Comparison of ENCODE assay signal across 21 cellular contexts in genomic region chr9:127989094-127989493, GRCh38. TPM values are rescaled to one million over a fixed set of nuclear protein-coding genes. Genes with fewer than 3 reads are reported as not detected.
DNase-seq lines count a peak whose midpoint lies in the region; ATAC-seq and TF ChIP-seq lines count a peak whose summit lies in the region.
"Had no signal": no experiment of that assay in that cellular context is flagged by ENCODE, and none has a peak within 500 bp of the region (broad histone marks: within the 10 kb centered on the region; RNA-seq: fewer than 3 reads in every experiment).

No MANE protein-coding gene starts in this region.

- H3K27me3 Mint-ChIP-seq in IgD-negative memory B cell = no peaks in the 10 kb centered on the region
- H3K27me3 Mint-ChIP-seq: activated T-cell treated with anti-CD3 and anti-CD28 coated beads, Interleukin-2, amount 50 U/mL, for 24 hours had no signal

- 91% methylated on average over 4 of the region's 4 CpGs for WGBS in mesenchymal stem cell
- 58 to 89% (median 69%) methylated on average over 4 of the region's 4 CpGs for WGBS in stomach, 5 donors

- intact Hi-C loops in colonic mucosa (cut with DNase I) (no loop called here), stomach (cut with DNase I; ENCODE audit: low total_unique reads) (loop anchor here (10.0 kb wide), 1 partner anchor 46 kb away; no protein-coding TSS in a partner anchor)

- no peak overlapping the region for H2BK5ac ChIP-seq in mesenchymal stem cell (ENCODE audit: low read depth, low read length, poor library complexity, severe bottlenecking)

- H3K27ac Mint-ChIP-seq in IgD-negative memory B cell = peak overlapping the region; percentile 66 to 99 (median 85)
- H3K27ac Mint-ChIP-seq: activated T-cell treated with anti-CD3 and anti-CD28 coated beads, Interleukin-2, amount 50 U/mL, for 24 hours had no signal

- H3K9me3 ChIP-seq in colonic mucosa (no peaks in the 10 kb centered on the region), mesenchymal stem cell (ENCODE audit: control insufficient read depth, low read length) (no peaks in the 10 kb centered on the region), stomach (no peaks in the 10 kb centered on the region)
- H3K9me3 ChIP-seq: neutrophil, upper lobe of right lung had no signal

- TF ChIP-seq CTCF in colonic mucosa (IDR thresholded peaks at IDR 0.05) (no peak), stomach (IDR thresholded peaks at IDR 0.05) (no peak)

- no peak overlapping the region for H3K18ac ChIP-seq in mesenchymal stem cell (ENCODE audit: low read depth in 1 of 2, low read length in 2 of 2)

- H3K27ac ChIP-seq in colonic mucosa (no peak overlapping the region), mesenchymal stem cell (ENCODE audit: low read length, poor library complexity, severe bottlenecking) (no peak overlapping the region), stomach (peak overlapping the region in 3 of 5 donors; percentile 20 to 85 (median 85))
- H3K27ac ChIP-seq: C4-2B, neutrophil, skin epidermis, upper lobe of right lung had no signal

- H3K4me3 Mint-ChIP-seq in IgD-negative memory B cell = no peak overlapping the region
- H3K4me3 Mint-ChIP-seq: activated T-cell treated with anti-CD3 and anti-CD28 coated beads, Interleukin-2, amount 50 U/mL, for 24 hours had no signal

- no peak overlapping the region for H4K8ac ChIP-seq in mesenchymal stem cell (ENCODE audit: low read length)

- H2AFZ ChIP-seq in mesenchymal stem cell (ENCODE audit: low read depth, low read length) = no peak overlapping the region

- H3K4me2 ChIP-seq in mesenchymal stem cell (ENCODE audit: low read length, poor library complexity, severe bottlenecking) = no peak overlapping the region

- no peaks in the 10 kb centered on the region for H3K27me3 ChIP-seq in colonic mucosa
- H3K27me3 ChIP-seq in mesenchymal stem cell (ENCODE audit: control insufficient read depth in 1 of 2, insufficient read depth in 1 of 2, low read length in 2 of 2) = peaks cover 0 to 5% of the 10 kb centered on the region in 2 experiments
- no peaks in the 10 kb centered on the region for H3K27me3 ChIP-seq in stomach
- H3K27me3 ChIP-seq: neutrophil, upper lobe of right lung had no signal

- no peaks in the 10 kb centered on the region for H3K9me3 Mint-ChIP-seq in IgD-negative memory B cell
- H3K9me3 Mint-ChIP-seq: activated T-cell treated with anti-CD3 and anti-CD28 coated beads, Interleukin-2, amount 50 U/mL, for 24 hours had no signal

- no peak overlapping the region for H3K23ac ChIP-seq in mesenchymal stem cell (ENCODE audit: low read length in 2 of 2)

- TF ChIP-seq POLR2A in stomach (IDR thresholded peaks at IDR 0.05) = no peak

- H3K4me3 ChIP-seq in colonic mucosa (no peak overlapping the region), mesenchymal stem cell (ENCODE audit: insufficient read depth in 1 of 2, low read depth in 1 of 2, low read length in 2 of 2) (no peak overlapping the region), stomach (no peak overlapping the region)
- H3K4me3 ChIP-seq: lung, skin epidermis, upper lobe of right lung had no signal

- ATAC-seq in HG02840 (IDR thresholded peaks at IDR 0.05; ENCODE audit: low FRiP score, unreplicated experiment) (no peak), HG03097 (IDR thresholded peaks at IDR 0.05; ENCODE audit: low FRiP score, unreplicated experiment) (no peak)
- ATAC-seq: SK-N-SH treated with all-trans-retinoic acid at 6 μM for 48 hours, upper lobe of right lung had no signal

- H3K36me3 Mint-ChIP-seq in IgD-negative memory B cell = peaks cover 2% of the 10 kb centered on the region

- H3K36me3 ChIP-seq in colonic mucosa (no peaks in the 10 kb centered on the region), mesenchymal stem cell (ENCODE audit: control insufficient read depth in 1 of 2, insufficient read depth in 2 of 2, low read depth in 1 of 2, low read length in 2 of 2) (no peaks in the 10 kb centered on the region), stomach (no peaks in the 10 kb centered on the region)
- H3K36me3 ChIP-seq: neutrophil, upper lobe of right lung had no signal

- H2BK15ac ChIP-seq in mesenchymal stem cell (ENCODE audit: low read depth, poor library complexity, severe bottlenecking) = peak overlapping the region; percentile 19

- TF ChIP-seq EP300 in stomach (IDR thresholded peaks at IDR 0.05) = no peak

- H3K4me1 Mint-ChIP-seq in IgD-negative memory B cell = peaks cover 24 to 42% (median 39%) of the 10 kb centered on the region in 3 donors

- DNase-seq in colonic mucosa = peak; percentile 40
- DNase-seq in mesenchymal stem cell = no peak
- no peak for DNase-seq in stomach
- DNase-seq in SIG-M5 (lab: John Stamatoyannopoulos, UW) = no peak
- DNase-seq: activated CD4-positive, alpha-beta T cell treated with anti-CD3 and anti-CD28 coated beads for 48 hours; activated gamma-delta T cell; activated T-cell treated with anti-CD3 and anti-CD28 coated beads, Interleukin-2, amount 50 U/mL, for 24 hours; HCEC 1CT; Karpas-422; NCI-H1436 treated with DMSO at 0.1 percent for 48 hours; NCI-H2107; NCI-H446; upper lobe of right lung had no signal

- H3K9ac ChIP-seq in colonic mucosa (ENCODE audit: low read depth in 2 of 2, low read length in 2 of 2) (no peak overlapping the region), mesenchymal stem cell (ENCODE audit: low read length) (no peak overlapping the region)

- no peak overlapping the region for H3K14ac ChIP-seq in mesenchymal stem cell (ENCODE audit: low read length in 2 of 2)

- H3K79me1 ChIP-seq in mesenchymal stem cell (replicated peaks; ENCODE audit: low read length, poor library complexity, severe bottlenecking) = no peaks in the 10 kb centered on the region

- H2BK120ac ChIP-seq in mesenchymal stem cell (ENCODE audit: low read depth, low read length) = no peak overlapping the region

- H3K4ac ChIP-seq in mesenchymal stem cell (ENCODE audit: low read depth in 1 of 2, low read length in 2 of 2) = no peak overlapping the region

- H3K4me1 ChIP-seq in colonic mucosa (no peaks in the 10 kb centered on the region), mesenchymal stem cell (ENCODE audit: control insufficient read depth, insufficient read depth, low read depth, low read length) (peaks cover 6% of the 10 kb centered on the region), stomach (peaks cover 0 to 19% (median 8%) of the 10 kb centered on the region in 4 donors)
- H3K4me1 ChIP-seq: upper lobe of right lung had no signal

- H4K91ac ChIP-seq in mesenchymal stem cell (ENCODE audit: low read length) = peak overlapping the region; percentile 66

- no peak overlapping the region for H2BK12ac ChIP-seq in mesenchymal stem cell (ENCODE audit: low read length in 2 of 2)

- no peak overlapping the region for H2AK5ac ChIP-seq in mesenchymal stem cell (ENCODE audit: low read length, severe bottlenecking)

RNA-seq across cellular contexts. Expression of gene EEIG1, which starts 8.3 kb away (rescaled TPM):
- polyA plus RNA-seq in IgD-negative memory B cell (90.5 TPM), stomach (100 to 1,000 TPM in 1 of 3 donors, 10 to 100 TPM in 2; 24.4 to 118 (median 38.5) TPM)
- total RNA-seq in colonic mucosa (10 to 100 TPM; 72.2 to 95.9 TPM), stomach (100 to 1,000 TPM in 2 of 5 donors, 10 to 100 TPM in 3; 26.3 to 406 (median 83.4) TPM)
- 44.3 TPM for polyA plus RNA-seq in mesenchymal stem cell (2013, experiment 1 of 2)
- 42.9 TPM for polyA plus RNA-seq in mesenchymal stem cell (2013, experiment 2 of 2)

RNA-seq across cellular contexts. Expression of gene DPM2, which starts 51.4 kb away (rescaled TPM):
- polyA plus RNA-seq in IgD-negative memory B cell = 44.9 TPM
- total RNA-seq in colonic mucosa = 10 to 100 TPM; 25.7 to 38.9 TPM
- 29.7 TPM for polyA plus RNA-seq in mesenchymal stem cell (2013, experiment 1 of 2)
- 30.1 TPM for polyA plus RNA-seq in mesenchymal stem cell (2013, experiment 2 of 2)
- total RNA-seq in stomach = 10 to 100 TPM in 4 of 5 donors, 1 to 10 TPM in 1; 1.7 to 98.2 (median 55.4) TPM
- 10 to 100 TPM; 27.0 to 38.0 (median 32.5) TPM for polyA plus RNA-seq in stomach

RNA-seq across cellular contexts. Expression of gene PIP5KL1, which starts 58.5 kb away (rescaled TPM):
- polyA plus RNA-seq in IgD-negative memory B cell (1.1 TPM), stomach (1 to 10 TPM in 2 of 3 donors, under 1 TPM in 1; 0.50 to 3.3 (median 2.3) TPM)
- total RNA-seq in colonic mucosa (under 1 TPM; 0.85 to 0.89 TPM), stomach (10 to 100 TPM in 3 of 5 donors, under 1 TPM in 1, not detected in 1; 0.55 to 98.0 (median 19.1) TPM)
- 2.0 TPM for polyA plus RNA-seq in mesenchymal stem cell (2013, experiment 1 of 2)
- polyA plus RNA-seq in mesenchymal stem cell (2013, experiment 2 of 2) = 1.8 TPM

Comparison
In these comparisons a context has a peak if more than half of its experiments do, and no peak if none do; other contexts are left out.
1. H3K27ac ChIP-seq: peak in stomach (3 of 5); none in colonic mucosa (single experiment) and mesenchymal stem cell (single experiment).